ENCODE assay signal across 23 cellular contexts in the genomic region with DNA sequence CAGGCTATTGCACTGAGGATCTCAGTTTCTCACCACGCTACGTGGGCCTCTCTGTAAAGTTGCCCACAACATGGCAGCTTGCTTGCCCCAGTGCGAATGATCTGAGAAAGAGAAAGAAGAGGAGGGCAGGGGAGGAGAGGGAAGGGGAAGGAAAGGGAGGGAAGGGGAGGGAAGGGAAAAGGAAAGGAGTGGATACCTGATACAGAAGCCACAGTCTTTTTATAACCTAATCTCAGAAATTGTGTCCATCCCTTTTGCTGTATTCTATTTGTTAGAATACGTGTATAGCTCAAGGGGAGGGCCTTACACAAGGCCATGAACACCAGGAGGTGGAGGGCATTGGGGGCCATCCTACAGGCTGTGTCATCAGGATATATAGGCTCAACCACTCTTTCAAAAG.
"Had no signal": no experiment of that assay in that cellular context is flagged by ENCODE, and none has a peak within 500 bp of the region (broad histone marks: within the 10 kb centered on the region; RNA-seq: fewer than 3 reads in every experiment).

No MANE protein-coding gene starts in this region.

- ATAC-seq: gastrocnemius medialis, heart right ventricle, left cardiac atrium, left lung, left ventricle myocardium superior, lower lobe of right lung had no signal

- H3K27me3 ChIP-seq: colonic mucosa, dorsolateral prefrontal cortex, esophagus squamous epithelium, gastrocnemius medialis, heart right ventricle, left lung had no signal

- H3K4me1 ChIP-seq: colonic mucosa, left lung, lower lobe of right lung had no signal

- DNase-seq: colonic mucosa; cortex of kidney; dorsolateral prefrontal cortex; effector CD4-positive, alpha-beta T cell; effector memory CD4-positive, alpha-beta T cell; esophagus squamous epithelium; foreskin fibroblast; foreskin melanocyte; gastrocnemius medialis; glutamatergic neuron; head of caudate nucleus; heart right ventricle; hippocampal formation; left cardiac atrium; left lung; left ventricle myocardium superior; lower lobe of right lung; mesendoderm; midbrain had no signal

- H3K9me3 ChIP-seq: colonic mucosa, gastrocnemius medialis, left lung, lower lobe of right lung had no signal

- H3K36me3 ChIP-seq: colonic mucosa, esophagus squamous epithelium, gastrocnemius medialis, heart right ventricle, left lung, lower lobe of right lung had no signal

- H3K27ac Mint-ChIP-seq: dendritic cell treated with granulocyte-macrophage colony-stimulating factor and Interleukin-4, amounts not matched to agents 40 ng/mL and 50 ng/mL, for 4 days had no signal

- H3K4me3 Mint-ChIP-seq: dendritic cell treated with granulocyte-macrophage colony-stimulating factor and Interleukin-4, amounts not matched to agents 40 ng/mL and 50 ng/mL, for 4 days had no signal

- FAIRE-seq: endothelial cell of umbilical vein, islet of Langerhans, keratinocyte had no signal

- H3K27ac ChIP-seq: colonic mucosa, gastrocnemius medialis, heart right ventricle, left lung, lower lobe of right lung had no signal

- H3K4me3 ChIP-seq: colonic mucosa, dorsolateral prefrontal cortex, esophagus squamous epithelium, gastrocnemius medialis, heart right ventricle, left lung, lower lobe of right lung had no signal
